Comparison of ENCODE assay signal across 8 cellular contexts in genomic region chr1:154404984-154405761, GRCh38. TPM values are rescaled to one million over a fixed set of nuclear protein-coding genes. Genes with fewer than 3 reads are reported as not detected.
DNase-seq lines count a peak whose midpoint lies in the region; ATAC-seq and TF ChIP-seq lines count a peak whose summit lies in the region.

Gene IL6R, plus strand, starts transcription at chr1:154405343. Its CDS starts 287 bp downstream, at chr1:154405630.

- H3K4me1 ChIP-seq in mesodermal cell (ENCODE audit: control insufficient read depth, insufficient read depth, low read length, poor library complexity, severe bottlenecking), result peaks cover 25% of the 10 kb centered on the region

- H3K27ac ChIP-seq in epithelial cell of prostate (peak within 1 kb of the TSS; percentile 88), mesodermal cell (ENCODE audit: low read depth, low read length, severe bottlenecking) (no peak within 1 kb of the TSS)

- H3K4me3 ChIP-seq in GM06990 (replicated peaks; ENCODE audit: low read depth, low read length) (peak within 1 kb of the TSS; percentile 63), mesodermal cell (ENCODE audit: extremely low read depth, insufficient read depth, low read length, poor library complexity, severe bottlenecking) (peak within 1 kb of the TSS; percentile 39)

- WGBS in mesodermal cell (ENCODE audit: insufficient coverage in 2 of 2), 2 experiments, result 2 to 3% methylated on average over 55 to 56 of the region's 67 CpGs

- DNase-seq in GM06990 (ENCODE audit: extremely low read depth, insufficient read length), result peak; percentile 85
- peak; percentile 91 to 92 for DNase-seq in NOMO-1 (lab: John Stamatoyannopoulos, UW; ENCODE audit: unreplicated experiment in 2 of 2)
- DNase-seq in activated T-cell treated with anti-CD3 and anti-CD28 coated beads for 4 hours, result peak; percentile 61
- peak; percentile 79 for DNase-seq in epithelial cell of prostate (ENCODE audit: low read depth, low spot score)
- DNase-seq in stimulated activated CD8-positive, alpha-beta memory T cell treated with anti-CD3 and anti-CD28 coated beads, Interleukin-15, amount 100 ng/mL, for 48 hours (ENCODE audit: low read depth in 2 of 2), result peak; percentile 54 to 57
- no peak for DNase-seq in NCI-H128 (lab: John Stamatoyannopoulos, UW; ENCODE audit: unreplicated experiment)

- peak; percentile 46 for ATAC-seq in HG02678 (IDR thresholded peaks at IDR 0.05; ENCODE audit: unreplicated experiment)

- H3K36me3 ChIP-seq in GM06990 (ENCODE audit: control insufficient read depth, insufficient read depth, low read length) (no peaks in the 10 kb centered on the region), mesodermal cell (ENCODE audit: control insufficient read depth, insufficient read depth, low read length) (no peaks in the 10 kb centered on the region)

- H3K27me3 ChIP-seq in GM06990 (replicated peaks; ENCODE audit: control insufficient read depth, insufficient read depth, low read length), result no peaks in the 10 kb centered on the region

- no peaks in the 10 kb centered on the region for H3K9me3 ChIP-seq in mesodermal cell (ENCODE audit: control insufficient read depth, low read length)

- peak; percentile 56 for TF ChIP-seq CTCF in GM06990 (IDR thresholded peaks at IDR 0.05; ENCODE audit: insufficient read depth, low read length, poor library complexity, severe bottlenecking)

RNA-seq across cellular contexts. Expression of gene IL6R, which starts in this region (rescaled TPM):
- polyA plus RNA-seq in mesodermal cell (2013, experiment 1 of 2), result 2.3 TPM
- polyA plus RNA-seq in mesodermal cell (2013, experiment 2 of 2), result 1.8 TPM
